ENCODE assay signal across 2 cellular contexts in genomic region chr6:27127874-27128795, GRCh38.
TF ChIP-seq lines count a peak whose summit lies in the region.

No MANE protein-coding gene starts in this region.

TF ChIP-seq in SK-N-SH, 30 proteins besides CTCF, POLR2A, EP300 and RAD21 (continued from another document):
- no peak for TF ChIP-seq YY1 (IDR thresholded peaks at IDR 0.05; ENCODE audit: low read depth)
TF ChIP-seq in SK-N-SH: peak in this region for 0.

TF ChIP-seq in SK-N-SH treated with all-trans-retinoic acid at 6 μM for 48 hours, 23 proteins besides CTCF, POLR2A, EP300 and RAD21 (continued from another document):
- TF ChIP-seq CSRNP3 (CRISPR knock-in tag; IDR thresholded peaks at IDR 0.05) = no peak
- no peak for TF ChIP-seq ZNF70 (CRISPR knock-in tag; IDR thresholded peaks at IDR 0.05)
- TF ChIP-seq ZC3H10 (CRISPR knock-in tag; IDR thresholded peaks at IDR 0.05) = no peak
- TF ChIP-seq, protein P1, sequence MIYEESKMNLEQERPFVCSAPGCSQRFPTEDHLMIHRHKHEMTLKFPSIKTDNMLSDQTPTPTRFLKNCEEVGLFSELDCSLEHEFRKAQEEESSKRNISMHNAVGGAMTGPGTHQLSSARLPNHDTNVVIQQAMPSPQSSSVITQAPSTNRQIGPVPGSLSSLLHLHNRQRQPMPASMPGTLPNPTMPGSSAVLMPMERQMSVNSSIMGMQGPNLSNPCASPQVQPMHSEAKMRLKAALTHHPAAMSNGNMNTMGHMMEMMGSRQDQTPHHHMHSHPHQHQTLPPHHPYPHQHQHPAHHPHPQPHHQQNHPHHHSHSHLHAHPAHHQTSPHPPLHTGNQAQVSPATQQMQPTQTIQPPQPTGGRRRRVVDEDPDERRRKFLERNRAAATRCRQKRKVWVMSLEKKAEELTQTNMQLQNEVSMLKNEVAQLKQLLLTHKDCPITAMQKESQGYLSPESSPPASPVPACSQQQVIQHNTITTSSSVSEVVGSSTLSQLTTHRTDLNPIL (CRISPR knock-in tag; IDR thresholded peaks at IDR 0.05; ENCODE audit: low read depth) = no peak
- no peak for TF ChIP-seq TOX (CRISPR knock-in tag; IDR thresholded peaks at IDR 0.05; ENCODE audit: borderline replicate concordance)
- TF ChIP-seq POU6F1 (CRISPR knock-in tag; IDR thresholded peaks at IDR 0.05; ENCODE audit: borderline replicate concordance, low read depth) = no peak
- no peak for TF ChIP-seq ISL1 (CRISPR knock-in tag; IDR thresholded peaks at IDR 0.05)
- no peak for TF ChIP-seq TCF4 (CRISPR knock-in tag; IDR thresholded peaks at IDR 0.05; ENCODE audit: borderline replicate concordance)
- no peak for TF ChIP-seq ZNF565 (CRISPR knock-in tag; conservative IDR thresholded peaks at IDR 0.05; ENCODE audit: low read depth)
- no peak for TF ChIP-seq PPARA (CRISPR knock-in tag; IDR thresholded peaks at IDR 0.05; ENCODE audit: borderline replicate concordance)
- no peak for TF ChIP-seq ZFP3 (CRISPR knock-in tag; IDR thresholded peaks at IDR 0.05)
- TF ChIP-seq, protein P2, sequence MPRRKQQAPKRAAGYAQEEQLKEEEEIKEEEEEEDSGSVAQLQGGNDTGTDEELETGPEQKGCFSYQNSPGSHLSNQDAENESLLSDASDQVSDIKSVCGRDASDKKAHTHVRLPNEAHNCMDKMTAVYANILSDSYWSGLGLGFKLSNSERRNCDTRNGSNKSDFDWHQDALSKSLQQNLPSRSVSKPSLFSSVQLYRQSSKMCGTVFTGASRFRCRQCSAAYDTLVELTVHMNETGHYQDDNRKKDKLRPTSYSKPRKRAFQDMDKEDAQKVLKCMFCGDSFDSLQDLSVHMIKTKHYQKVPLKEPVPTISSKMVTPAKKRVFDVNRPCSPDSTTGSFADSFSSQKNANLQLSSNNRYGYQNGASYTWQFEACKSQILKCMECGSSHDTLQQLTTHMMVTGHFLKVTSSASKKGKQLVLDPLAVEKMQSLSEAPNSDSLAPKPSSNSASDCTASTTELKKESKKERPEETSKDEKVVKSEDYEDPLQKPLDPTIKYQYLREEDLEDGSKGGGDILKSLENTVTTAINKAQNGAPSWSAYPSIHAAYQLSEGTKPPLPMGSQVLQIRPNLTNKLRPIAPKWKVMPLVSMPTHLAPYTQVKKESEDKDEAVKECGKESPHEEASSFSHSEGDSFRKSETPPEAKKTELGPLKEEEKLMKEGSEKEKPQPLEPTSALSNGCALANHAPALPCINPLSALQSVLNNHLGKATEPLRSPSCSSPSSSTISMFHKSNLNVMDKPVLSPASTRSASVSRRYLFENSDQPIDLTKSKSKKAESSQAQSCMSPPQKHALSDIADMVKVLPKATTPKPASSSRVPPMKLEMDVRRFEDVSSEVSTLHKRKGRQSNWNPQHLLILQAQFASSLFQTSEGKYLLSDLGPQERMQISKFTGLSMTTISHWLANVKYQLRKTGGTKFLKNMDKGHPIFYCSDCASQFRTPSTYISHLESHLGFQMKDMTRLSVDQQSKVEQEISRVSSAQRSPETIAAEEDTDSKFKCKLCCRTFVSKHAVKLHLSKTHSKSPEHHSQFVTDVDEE (CRISPR knock-in tag; IDR thresholded peaks at IDR 0.05) = no peak
